ENCODE assay signal across 12 cellular contexts in the genomic region with DNA sequence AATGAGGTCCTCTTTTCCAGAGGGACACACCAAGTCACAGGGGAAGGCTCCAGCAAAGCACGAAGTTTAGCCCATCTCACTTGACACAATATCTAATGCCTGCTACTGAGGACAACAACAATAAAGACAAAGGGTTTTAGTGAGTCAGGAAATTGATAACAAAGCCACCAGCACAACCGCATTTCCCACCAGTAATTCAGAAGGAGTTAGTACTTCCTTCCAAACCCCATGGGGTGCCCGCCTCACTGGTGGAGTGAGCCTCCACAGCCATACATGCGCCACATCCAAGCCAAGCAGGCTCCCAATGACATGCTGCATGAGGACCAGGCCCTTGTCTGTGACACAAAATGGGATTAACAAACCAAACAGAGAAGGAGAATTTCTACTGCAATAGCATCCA.
"Had no signal": no experiment of that assay in that cellular context is flagged by ENCODE, and none has a peak within 500 bp of the region (broad histone marks: within the 10 kb centered on the region; RNA-seq: fewer than 3 reads in every experiment).

No MANE protein-coding gene starts in this region.

- H2AFZ ChIP-seq: parathyroid adenoma had no signal

- DNase-seq: activated B cell treated with CpG ODN at 0.5 μM for 24 hours; activated CD4-positive, alpha-beta T cell treated with anti-CD3 and anti-CD28 coated beads for 48 hours; activated CD8-positive, alpha-beta T cell treated with anti-CD3 and anti-CD28 coated beads for 36 hours; activated naive CD4-positive, alpha-beta T cell; adrenal gland; endodermal cell; left colon; lower lobe of right lung; stimulated activated CD4-positive, alpha-beta T cell treated with anti-CD3 and anti-CD28 coated beads, Interleukin-1b, Interleukin-23, amount 100 ng/mL, for 48 hours; T-cell had no signal

- H3K27ac ChIP-seq: adrenal gland, lower lobe of right lung, parathyroid adenoma had no signal

- ATAC-seq: left colon, lower lobe of right lung had no signal

- H3K79me2 ChIP-seq: parathyroid adenoma had no signal

- H3K4me1 Mint-ChIP-seq: endodermal cell had no signal

- H3K4me3 Mint-ChIP-seq: activated B cell treated with CpG ODN at 0.5 μM for 24 hours; activated CD8-positive, alpha-beta T cell treated with anti-CD3 and anti-CD28 coated beads for 36 hours; endodermal cell had no signal

- H3K36me3 Mint-ChIP-seq: T-cell had no signal

- H3K4me3 ChIP-seq: adrenal gland, lower lobe of right lung had no signal

- H3K27ac Mint-ChIP-seq: activated CD8-positive, alpha-beta T cell treated with anti-CD3 and anti-CD28 coated beads for 36 hours; endodermal cell; T-cell had no signal

- H3K27me3 ChIP-seq: adrenal gland had no signal

- H3K9ac ChIP-seq: parathyroid adenoma had no signal

- H3K27me3 Mint-ChIP-seq: activated B cell treated with CpG ODN at 0.5 μM for 24 hours had no signal

- H3K9me3 Mint-ChIP-seq: activated B cell treated with CpG ODN at 0.5 μM for 24 hours; activated CD8-positive, alpha-beta T cell treated with anti-CD3 and anti-CD28 coated beads for 36 hours; T-cell had no signal

- H3K4me1 ChIP-seq: adrenal gland, parathyroid adenoma had no signal

- FAIRE-seq: islet of Langerhans had no signal
